ENCODE assay signal across 28 cellular contexts in genomic region chr1:232404227-232404626, GRCh38.
"Had no signal": no experiment of that assay in that cellular context is flagged by ENCODE, and none has a peak within 500 bp of the region (broad histone marks: within the 10 kb centered on the region; RNA-seq: fewer than 3 reads in every experiment).

No MANE protein-coding gene starts in this region.

- H3K27ac Mint-ChIP-seq: immature natural killer cell, memory B cell, natural killer cell, type B pancreatic cell had no signal

- H3K9me3 Mint-ChIP-seq: natural killer cell had no signal

- H3K4me3 ChIP-seq: coronary artery, esophagus squamous epithelium, lower lobe of right lung, ovary, psoas muscle, sigmoid colon, skin epidermis, testis, tibial artery had no signal

- H3K36me3 Mint-ChIP-seq: memory B cell, natural killer cell had no signal

- H3K36me3 ChIP-seq: ovary had no signal

- H3K27ac ChIP-seq: coronary artery, esophagus squamous epithelium, lower lobe of right lung, ovary, psoas muscle, sigmoid colon, skin epidermis, testis, tibial artery had no signal

- DNase-seq: dermis blood vessel endothelial cell; effector memory CD4-positive, alpha-beta T cell; erythroblast; esophagus squamous epithelium; foreskin melanocyte; hypothalamus; immature natural killer cell; islet precursor cell; kidney glomerular epithelial cell; left ventricle myocardium superior; lower lobe of right lung; natural killer cell; occipital lobe; ovary; posterior cingulate gyrus; psoas muscle; right cardiac atrium; sigmoid colon; stimulated activated CD4-positive, alpha-beta T cell treated with anti-CD3 and anti-CD28 coated beads, Interleukin-15, amount 100 ng/mL, for 24 hours; stimulated activated CD4-positive, alpha-beta T cell treated with anti-CD3 and anti-CD28 coated beads, Interleukin-2, amount 100 ng/mL, for 48 hours; stimulated activated naive CD4-positive, alpha-beta T cell; substantia nigra; testis; tibial artery had no signal

- ATAC-seq: lower lobe of right lung, natural killer cell, psoas muscle had no signal

- H3K4me3 Mint-ChIP-seq: immature natural killer cell, memory B cell, natural killer cell, type B pancreatic cell had no signal

- H3K27me3 ChIP-seq: esophagus squamous epithelium, ovary, sigmoid colon, testis, tibial artery had no signal

- H3K9me3 ChIP-seq: esophagus squamous epithelium, ovary, sigmoid colon, testis had no signal

- H3K4me1 ChIP-seq: esophagus squamous epithelium, lower lobe of right lung, psoas muscle, testis, tibial artery had no signal

- H3K27me3 Mint-ChIP-seq: type B pancreatic cell had no signal

- H3K4me1 Mint-ChIP-seq: immature natural killer cell, memory B cell, natural killer cell had no signal
